28 cellular contexts compared by ENCODE assay signal in genomic region chr3:137199678-137200077, GRCh38.
"Had no signal": no experiment of that assay in that cellular context is flagged by ENCODE, and none has a peak within 500 bp of the region (broad histone marks: within the 10 kb centered on the region; RNA-seq: fewer than 3 reads in every experiment).

No MANE protein-coding gene starts in this region.

- H3K27ac Mint-ChIP-seq: activated naive CD8-positive, alpha-beta T cell; activated T-cell treated with anti-CD3 and anti-CD28 coated beads, Interleukin-2, amount 50 U/mL, for 24 hours; activated T-helper 2 cell treated with anti-CD3 and anti-CD28 coated beads, Interferon-gamma antibody, Interleukin-2, Interleukin-4, amounts not matched to agents 10 μg/mL and 5 μg/mL and 100 μg/mL, durations not matched to agents 14 hours and 24 hours and 36 hours; immature natural killer cell; mesothelial cell of epicardium; naive thymus-derived CD8-positive, alpha-beta T cell; neural progenitor cell; stimulated activated effector memory CD8-positive, alpha-beta T cell treated with anti-CD3 and anti-CD28 coated beads, Interleukin-12 subunit alpha, Interleukin-12 subunit beta, amount 100 ng/mL, for 72 hours; stimulated activated naive CD8-positive, alpha-beta T cell treated with anti-CD3 and anti-CD28 coated beads, Interleukin-15, amount 100 ng/mL, for 72 hours; WTC11 had no signal

- H3K9me3 Mint-ChIP-seq: activated T-cell treated with anti-CD3 and anti-CD28 coated beads, Interleukin-2, amount 50 U/mL, for 24 hours; activated T-helper 2 cell treated with anti-CD3 and anti-CD28 coated beads, Interferon-gamma antibody, Interleukin-2, Interleukin-4, amounts not matched to agents 10 μg/mL and 5 μg/mL and 100 μg/mL, durations not matched to agents 14 hours and 24 hours and 36 hours had no signal

- H3K4me1 ChIP-seq: left lung had no signal

- H3K4me3 Mint-ChIP-seq: activated naive CD8-positive, alpha-beta T cell; activated T-cell treated with anti-CD3 and anti-CD28 coated beads, Interleukin-2, amount 50 U/mL, for 24 hours; immature natural killer cell; mesothelial cell of epicardium; naive thymus-derived CD8-positive, alpha-beta T cell; neural progenitor cell; stimulated activated effector memory CD8-positive, alpha-beta T cell treated with anti-CD3 and anti-CD28 coated beads, Interleukin-12 subunit alpha, Interleukin-12 subunit beta, amount 100 ng/mL, for 72 hours; stimulated activated naive CD8-positive, alpha-beta T cell treated with anti-CD3 and anti-CD28 coated beads, Interleukin-15, amount 100 ng/mL, for 72 hours; WTC11 had no signal

- H3K36me3 ChIP-seq: left lung, neural progenitor cell, tibial artery had no signal

- H3K36me3 Mint-ChIP-seq: activated naive CD8-positive, alpha-beta T cell; immature natural killer cell; mesothelial cell of epicardium; stimulated activated effector memory CD8-positive, alpha-beta T cell treated with anti-CD3 and anti-CD28 coated beads, Interleukin-12 subunit alpha, Interleukin-12 subunit beta, amount 100 ng/mL, for 72 hours had no signal

- H3K27me3 Mint-ChIP-seq: activated naive CD8-positive, alpha-beta T cell had no signal

- H3K9me3 ChIP-seq: left lung, tibial artery had no signal

- H3K27ac ChIP-seq: hepatocyte, left lung, neural progenitor cell, tibial artery had no signal

- H3K9ac ChIP-seq: neural progenitor cell had no signal

- H3K79me2 ChIP-seq: hepatocyte had no signal

- H3K4me3 ChIP-seq: hepatocyte, left lung, neural progenitor cell, tibial artery had no signal

- FAIRE-seq: astrocyte, small intestine had no signal

- H2AFZ ChIP-seq: hepatocyte, neural progenitor cell had no signal

- H3K4me1 Mint-ChIP-seq: immature natural killer cell; mesothelial cell of epicardium; naive thymus-derived CD8-positive, alpha-beta T cell; stimulated activated effector memory CD8-positive, alpha-beta T cell treated with anti-CD3 and anti-CD28 coated beads, Interleukin-12 subunit alpha, Interleukin-12 subunit beta, amount 100 ng/mL, for 72 hours; stimulated activated naive CD8-positive, alpha-beta T cell treated with anti-CD3 and anti-CD28 coated beads, Interleukin-15, amount 100 ng/mL, for 72 hours had no signal

- H3K27me3 ChIP-seq: hepatocyte, left lung, neural progenitor cell, tibial artery had no signal

- DNase-seq: activated CD4-positive, alpha-beta T cell treated with anti-CD3 and anti-CD28 coated beads, Interleukin-2, amount 50 U/mL, for 4 hours; activated CD8-positive, alpha-beta memory T cell treated with anti-CD3 and anti-CD28 coated beads for 24 hours; activated CD8-positive, alpha-beta memory T cell treated with anti-CD3 and anti-CD28 coated beads, Interleukin-2, amount 50 U/mL, for 4 hours; activated naive CD4-positive, alpha-beta T cell; activated T-cell treated with anti-CD3 and anti-CD28 coated beads, Interleukin-2, amount 50 U/mL, for 24 hours; central memory CD4-positive, alpha-beta T cell; dermis blood vessel endothelial cell; effector CD8-positive, alpha-beta T cell; foreskin melanocyte; glutamatergic neuron; immature natural killer cell; left lung; mammary epithelial cell; naive thymus-derived CD8-positive, alpha-beta T cell; posterior cingulate gyrus; small intestine; stimulated activated CD4-positive, alpha-beta T cell treated with anti-CD3 and anti-CD28 coated beads, Interleukin-2, amount 100 ng/mL, for 24 hours; stimulated activated naive CD8-positive, alpha-beta T cell treated with anti-CD3 and anti-CD28 coated beads, Interleukin-15, amount 100 ng/mL, for 72 hours; tibial artery had no signal

- ATAC-seq: left lung; naive thymus-derived CD8-positive, alpha-beta T cell; sciatic nerve; stimulated activated effector memory CD8-positive, alpha-beta T cell treated with anti-CD3 and anti-CD28 coated beads, Interleukin-12 subunit alpha, Interleukin-12 subunit beta, amount 100 ng/mL, for 72 hours; stimulated activated naive CD8-positive, alpha-beta T cell treated with anti-CD3 and anti-CD28 coated beads, Interleukin-15, amount 100 ng/mL, for 72 hours; WTC11 had no signal

- H3K4me2 ChIP-seq: hepatocyte, neural progenitor cell had no signal
